9 cellular contexts compared by ENCODE assay signal in the genomic region with DNA sequence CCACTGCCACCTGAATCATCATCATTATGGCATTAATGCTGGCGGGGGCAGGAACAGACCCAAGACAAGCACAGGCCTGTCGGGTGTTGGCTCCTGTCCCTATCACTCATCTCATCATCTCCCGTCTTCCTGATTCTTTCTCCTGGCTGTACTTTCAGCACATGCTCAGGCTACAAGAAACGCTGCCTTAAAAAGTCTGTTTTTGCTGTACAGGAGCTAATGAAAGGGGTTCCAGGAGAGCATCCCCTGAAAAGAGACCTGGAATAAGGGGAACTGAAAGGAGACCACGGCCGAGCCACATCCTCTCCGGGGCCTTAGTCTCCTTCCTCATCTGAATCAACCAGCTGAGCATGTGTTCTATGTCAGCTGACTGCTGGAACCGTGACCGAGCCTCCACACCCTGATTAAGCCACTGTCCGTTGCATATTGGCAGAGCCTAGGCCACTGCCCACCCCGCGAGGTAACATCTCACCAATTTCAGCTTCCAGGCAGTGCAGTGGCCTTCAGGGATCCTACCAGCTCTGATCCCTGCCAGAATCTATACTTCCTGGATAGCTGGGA.
DNase-seq lines count a peak whose midpoint lies in the region; ATAC-seq and TF ChIP-seq lines count a peak whose summit lies in the region.
"Had no signal": no experiment of that assay in that cellular context is flagged by ENCODE, and none has a peak within 500 bp of the region (broad histone marks: within the 10 kb centered on the region; RNA-seq: fewer than 3 reads in every experiment).

No MANE protein-coding gene starts in this region.

- no peaks in the 10 kb centered on the region for H3K79me2 ChIP-seq in Loucy (ENCODE audit: insufficient read depth, low read length)

- no peaks in the 10 kb centered on the region for H3K9me3 Mint-ChIP-seq in memory B cell
- H3K9me3 Mint-ChIP-seq: neural crest cell had no signal

- H4K20me1 ChIP-seq in Loucy (ENCODE audit: insufficient read depth, low read length, poor library complexity, severe bottlenecking): no peaks in the 10 kb centered on the region

- no peaks in the 10 kb centered on the region for H3K9me2 ChIP-seq in Loucy (replicated peaks; ENCODE audit: low read depth, low read length)

- no peaks in the 10 kb centered on the region for H3F3A ChIP-seq in Loucy (ENCODE audit: low read depth)

- H3K9ac ChIP-seq in Loucy (ENCODE audit: low read depth, low read length, poor library complexity, severe bottlenecking): peak overlapping the region; percentile 51

- H3K27me3 Mint-ChIP-seq in memory B cell: no peaks in the 10 kb centered on the region

- DNase-seq in astrocyte of the hippocampus (ENCODE audit: low read depth, low spot score) (peak; percentile 24), memory B cell (ENCODE audit: low spot score in 2 of 2) (peak; percentile 59 to 68), vagina (ENCODE audit: extremely low spot score in 2 of 2) (no peak), NCI-H128 (lab: John Stamatoyannopoulos, UW; ENCODE audit: unreplicated experiment) (no peak)
- no peak for DNase-seq in stimulated activated naive CD4-positive, alpha-beta T cell treated with Interleukin-2 at 50 U/mL for 16 hours (lab: John Stamatoyannopoulos, UW)

- TF ChIP-seq POLR2A in vagina (IDR thresholded peaks at IDR 0.05): no peak

- no peaks in the 10 kb centered on the region for H3K9me3 ChIP-seq in Loucy (ENCODE audit: insufficient read depth, low read depth, low read length)
- H3K9me3 ChIP-seq in vagina: no peaks in the 10 kb centered on the region

- peak overlapping the region; percentile 60 for H3K27ac ChIP-seq in vagina

- TF ChIP-seq CTCF in Loucy (conservative IDR thresholded peaks at IDR 0.05; ENCODE audit: low read length): no peak
- no peak for TF ChIP-seq CTCF in vagina (IDR thresholded peaks at IDR 0.05)

- intact Hi-C loops in vagina (cut with DNase I): no loop called here

- no peak overlapping the region for H3K4me2 ChIP-seq in Loucy (ENCODE audit: low read depth, low read length, poor library complexity, severe bottlenecking)

- H3K27me3 ChIP-seq in Loucy (ENCODE audit: insufficient read depth, low read length, poor library complexity, severe bottlenecking) (no peaks in the 10 kb centered on the region), vagina (no peaks in the 10 kb centered on the region)

- peak overlapping the region; percentile 94 for H3K27ac Mint-ChIP-seq in memory B cell

- H3K36me3 Mint-ChIP-seq in memory B cell: no peaks in the 10 kb centered on the region

- H3K4me3 ChIP-seq in Loucy (ENCODE audit: low read length, poor library complexity, severe bottlenecking) (no peak overlapping the region), vagina (no peak overlapping the region)

- H3K4me3 Mint-ChIP-seq in memory B cell: peak overlapping the region; percentile 46
- H3K4me3 Mint-ChIP-seq: neural crest cell had no signal

- H3K4me1 Mint-ChIP-seq in memory B cell: peaks cover 39% of the 10 kb centered on the region

- H2AFZ ChIP-seq in Loucy (ENCODE audit: low read length): no peak overlapping the region

- ATAC-seq in GM18508 (IDR thresholded peaks at IDR 0.05; ENCODE audit: insufficient read depth, unreplicated experiment) (peak; percentile 66), GM21717 (IDR thresholded peaks at IDR 0.05; ENCODE audit: unreplicated experiment) (peak; percentile 59), memory B cell (ENCODE audit: low read depth) (peak; percentile 86)

- H3K36me3 ChIP-seq in Loucy (ENCODE audit: insufficient read depth, low read length) (peaks cover 16% of the 10 kb centered on the region; the same call in 1 of the 2 replicates), vagina (peaks cover 0 to 13% of the 10 kb centered on the region in 2 donors)

- peaks cover 23% of the 10 kb centered on the region for H3K4me1 ChIP-seq in Loucy (ENCODE audit: insufficient read depth, low read length, poor library complexity, severe bottlenecking)
- H3K4me1 ChIP-seq in vagina: peaks cover 63% of the 10 kb centered on the region

Comparison
In these comparisons a context has a peak if more than half of its experiments do, and no peak if none do; other contexts are left out.
1. DNase-seq: peak in astrocyte of the hippocampus (single experiment) and memory B cell (2 of 2); none in vagina (0 of 2), NCI-H128 (single experiment) and stimulated activated naive CD4-positive, alpha-beta T cell treated with Interleukin-2 at 50 U/mL for 16 hours (single experiment).
2. Peak in every context shown above with its lines, with median percentiles within 50 percentile points of each other: ATAC-seq.